In genomic region chr10:124590216-124591122, GRCh38 we compare ENCODE assay signal across 18 cellular contexts.
DNase-seq lines count a peak whose midpoint lies in the region; ATAC-seq and TF ChIP-seq lines count a peak whose summit lies in the region.
"Had no signal": no experiment of that assay in that cellular context is flagged by ENCODE, and none has a peak within 500 bp of the region (broad histone marks: within the 10 kb centered on the region; RNA-seq: fewer than 3 reads in every experiment).

No MANE protein-coding gene starts in this region.

- no peaks in the 10 kb centered on the region for H4K20me1 ChIP-seq in mammary epithelial cell (ENCODE audit: insufficient read depth, low read length)
- peaks cover 27% of the 10 kb centered on the region; the same call in 1 of the 2 replicates for H4K20me1 ChIP-seq in Karpas-422 (ENCODE audit: insufficient read depth, low read depth, low read length)

- intact Hi-C loops in mammary epithelial cell (cut with micrococcal nuclease) (no loop called here), MCF 10A (cut with micrococcal nuclease) (no loop called here)

- peaks cover 8% of the 10 kb centered on the region for H3K9me3 Mint-ChIP-seq in MCF 10A (ENCODE audit: unreplicated experiment)
- peaks cover 12% of the 10 kb centered on the region for H3K9me3 Mint-ChIP-seq in glutamatergic neuron (ENCODE audit: unreplicated experiment)
- H3K9me3 Mint-ChIP-seq in nephron = peaks cover 9% of the 10 kb centered on the region
- H3K9me3 Mint-ChIP-seq: dendritic cell treated with granulocyte-macrophage colony-stimulating factor and Interleukin-4, amounts not matched to agents 40 ng/mL and 50 ng/mL, for 4 days had no signal

- H3K27me3 Mint-ChIP-seq in MCF 10A (ENCODE audit: insufficient read depth, unreplicated experiment) = no peaks in the 10 kb centered on the region
- H3K27me3 Mint-ChIP-seq in glutamatergic neuron (ENCODE audit: unreplicated experiment) = peaks cover 3% of the 10 kb centered on the region
- H3K27me3 Mint-ChIP-seq in nephron (ENCODE audit: low read depth) = peaks cover 12% of the 10 kb centered on the region
- H3K27me3 Mint-ChIP-seq: CD4-positive, alpha-beta memory T cell had no signal

- no peak for TF ChIP-seq EP300 in tibial nerve (IDR thresholded peaks at IDR 0.05)

- H3K9ac ChIP-seq in mammary epithelial cell (ENCODE audit: insufficient read depth, low read length) (no peak overlapping the region), Karpas-422 (ENCODE audit: low read length) (no peak overlapping the region)

- no peak overlapping the region for H2AFZ ChIP-seq in mammary epithelial cell (ENCODE audit: low read depth, low read length)
- H2AFZ ChIP-seq in Karpas-422 (ENCODE audit: low read length) = no peak overlapping the region

- ATAC-seq in HG03139 (IDR thresholded peaks at IDR 0.05; ENCODE audit: unreplicated experiment) = no peak

- WGBS in mammary epithelial cell (ENCODE audit: low coverage, missing lambda C conversion rate) = 86% methylated on average over 16 of the region's 23 CpGs
- WGBS in tibial nerve, 2 donors = 65 to 75% methylated on average over 19 to 23 of the region's 23 CpGs

- H3K4me3 Mint-ChIP-seq in MCF 10A (ENCODE audit: unreplicated experiment) (no peak overlapping the region), glutamatergic neuron (ENCODE audit: unreplicated experiment) (no peak overlapping the region), nephron (peak overlapping the region in 1 of 3 experiments; percentile 43)
- H3K4me3 Mint-ChIP-seq: CD4-positive, alpha-beta memory T cell; dendritic cell treated with granulocyte-macrophage colony-stimulating factor and Interleukin-4, amounts not matched to agents 40 ng/mL and 50 ng/mL, for 4 days had no signal

- dilution Hi-C loops in mammary epithelial cell (cut with HindIII; ENCODE audit: low sequenced_read_pairs) = no loop called here

- H3K27me3 ChIP-seq in mammary epithelial cell (ENCODE audit: insufficient read depth, low read length) = peaks cover 4% of the 10 kb centered on the region
- H3K27me3 ChIP-seq in tibial nerve = no peaks in the 10 kb centered on the region
- H3K27me3 ChIP-seq in Karpas-422 (ENCODE audit: low read length) = no peaks in the 10 kb centered on the region
- H3K27me3 ChIP-seq: esophagus squamous epithelium, heart right ventricle, pancreas, uterus had no signal

- CTCF ChIA-PET in mammary epithelial cell (lab: Charles Lee; ENCODE audit: low non-redundant PET) (no interaction called here), MCF 10A (lab: Yijun Ruan, JAX) (no interaction called here)

- H3K27ac Mint-ChIP-seq in MCF 10A (ENCODE audit: low read depth, unreplicated experiment) (no peak overlapping the region), glutamatergic neuron (ENCODE audit: unreplicated experiment) (no peak overlapping the region), nephron (peak overlapping the region in 2 of 3 experiments; percentile 26 to 60)
- H3K27ac Mint-ChIP-seq: dendritic cell treated with granulocyte-macrophage colony-stimulating factor and Interleukin-4, amounts not matched to agents 40 ng/mL and 50 ng/mL, for 4 days had no signal

- peak; percentile 15 for DNase-seq in mammary epithelial cell
- DNase-seq in MCF 10A (ENCODE audit: unreplicated experiment) = no peak
- peak; percentile 3 for DNase-seq in glutamatergic neuron
- no peak for DNase-seq in tibial nerve (ENCODE audit: low spot score in 2 of 2)
- DNase-seq in Karpas-422 = no peak
- DNase-seq in NCI-H2196 treated with DMSO at 0.1 percent for 48 hours (lab: John Stamatoyannopoulos, UW; ENCODE audit: unreplicated experiment) = no peak
- DNase-seq: activated CD8-positive, alpha-beta memory T cell treated with anti-CD3 and anti-CD28 coated beads for 24 hours; CD4-positive, alpha-beta memory T cell; esophagus squamous epithelium; NCI-H748 treated with DMSO at 0.1 percent for 48 hours; stimulated activated naive CD4-positive, alpha-beta T cell; uterus had no signal

- in situ Hi-C loops in mammary epithelial cell (cut with MboI; ENCODE audit: low sequenced_read_pairs in 2 of 2) = no loop called here

- no peaks in the 10 kb centered on the region for H3K79me2 ChIP-seq in mammary epithelial cell (ENCODE audit: insufficient read depth, low read length)
- H3K79me2 ChIP-seq in Karpas-422 (ENCODE audit: low read length) = peaks cover 69% of the 10 kb centered on the region

- TF ChIP-seq CTCF in mammary epithelial cell (conservative IDR thresholded peaks at IDR 0.05 in 1 of 2, IDR thresholded peaks at IDR 0.05 in 1 of 2; ENCODE audit: extremely low read depth in 1 of 2, insufficient read depth in 1 of 2, low read depth in 1 of 2, low read length in 2 of 2) (no peak), MCF 10A (IDR thresholded peaks at IDR 0.05; ENCODE audit: unreplicated experiment) (no peak), glutamatergic neuron (IDR thresholded peaks at IDR 0.05; ENCODE audit: partially characterized antibody, unreplicated experiment) (no peak), nephron (IDR thresholded peaks at IDR 0.05; ENCODE audit: unreplicated experiment in 3 of 3) (no peak), tibial nerve (IDR thresholded peaks at IDR 0.05) (peak in 2 of 5 experiments; percentile 39 to 42)

- H3K9me3 ChIP-seq in mammary epithelial cell (replicated peaks; ENCODE audit: insufficient read depth, low read length) (peaks cover 5% of the 10 kb centered on the region), tibial nerve (peaks cover 0 to 10% (median 0%) of the 10 kb centered on the region in 4 donors), Karpas-422 (ENCODE audit: low read length) (no peaks in the 10 kb centered on the region)
- H3K9me3 ChIP-seq: esophagus squamous epithelium, pancreas, uterus had no signal

- H3K4me3 ChIP-seq in mammary epithelial cell (replicated peaks in 1 of 3; ENCODE audit: insufficient read depth in 1 of 3, low read depth in 2 of 3, low read length in 3 of 3) (no peak overlapping the region), tibial nerve (no peak overlapping the region), Karpas-422 (ENCODE audit: low read length) (no peak overlapping the region)
- H3K4me3 ChIP-seq: heart right ventricle, K562, pancreas, uterus had no signal

- BruUV-seq in mammary epithelial cell (replicated peaks; lab: Mats Ljungman, UMichigan) = no TSS peak
- no TSS peak for BruUV-seq in MCF 10A (replicated peaks; lab: Mats Ljungman, UMichigan)

- POLR2A ChIA-PET in MCF 10A (lab: Yijun Ruan, JAX) = interaction anchor here (1.3 kb wide), 1 partner anchor 13 kb away, joined by 3 read pairs; no protein-coding TSS in a partner anchor

- H3K4me2 ChIP-seq in mammary epithelial cell (ENCODE audit: insufficient read depth, low read depth, low read length) = no peak overlapping the region
- H3K4me2 ChIP-seq in Karpas-422 (ENCODE audit: low read depth, low read length, poor library complexity, severe bottlenecking) = no peak overlapping the region

- no peaks in the 10 kb centered on the region for H3K4me1 ChIP-seq in mammary epithelial cell (ENCODE audit: insufficient read depth, low read length)
- H3K4me1 ChIP-seq in tibial nerve = peaks cover 0 to 44% (median 6%) of the 10 kb centered on the region in 4 donors
- no peaks in the 10 kb centered on the region for H3K4me1 ChIP-seq in Karpas-422 (ENCODE audit: low read length)

- H3K36me3 ChIP-seq in mammary epithelial cell (ENCODE audit: insufficient read depth, low read length) (no peaks in the 10 kb centered on the region), tibial nerve (no peaks in the 10 kb centered on the region), Karpas-422 (ENCODE audit: insufficient read depth, low read length) (peaks cover 2% of the 10 kb centered on the region)
- H3K36me3 ChIP-seq: esophagus squamous epithelium, heart right ventricle, pancreas, uterus had no signal

- no peak for TF ChIP-seq POLR2A in tibial nerve (IDR thresholded peaks at IDR 0.05)

- H3K36me3 Mint-ChIP-seq in MCF 10A (ENCODE audit: insufficient read depth, unreplicated experiment) (no peaks in the 10 kb centered on the region), glutamatergic neuron (ENCODE audit: unreplicated experiment) (peaks cover 9% of the 10 kb centered on the region), nephron (ENCODE audit: low read depth) (peaks cover 4% of the 10 kb centered on the region)
- H3K36me3 Mint-ChIP-seq: CD4-positive, alpha-beta memory T cell had no signal

- H3K27ac ChIP-seq in mammary epithelial cell (ENCODE audit: insufficient read depth, low read depth, low read length) (no peak overlapping the region), tibial nerve (peak overlapping the region; percentile 55 to 88 (median 77)), Karpas-422 (ENCODE audit: low read length) (no peak overlapping the region)
- H3K27ac ChIP-seq: heart right ventricle had no signal

- H3K4me1 Mint-ChIP-seq in MCF 10A (ENCODE audit: insufficient read depth, unreplicated experiment) (no peaks in the 10 kb centered on the region), glutamatergic neuron (ENCODE audit: low read depth, unreplicated experiment) (no peaks in the 10 kb centered on the region), nephron (peaks cover 25% of the 10 kb centered on the region)

- H3K9me2 ChIP-seq in Karpas-422 (replicated peaks; ENCODE audit: insufficient read depth, low read length) = no peaks in the 10 kb centered on the region

Comparison
In these comparisons a context has a peak if more than half of its experiments do, and no peak if none do; other contexts are left out.
1. DNase-seq: peak in mammary epithelial cell (single experiment) and glutamatergic neuron (single experiment); none in MCF 10A (single experiment), tibial nerve (0 of 2), Karpas-422 (single experiment) and NCI-H2196 treated with DMSO at 0.1 percent for 48 hours (single experiment).
2. H3K27ac ChIP-seq: peak in tibial nerve (4 of 4); none in mammary epithelial cell (single experiment) and Karpas-422 (single experiment).
3. H3K27ac Mint-ChIP-seq: peak in nephron (2 of 3); none in MCF 10A (single experiment) and glutamatergic neuron (single experiment).